8 cellular contexts compared by ENCODE assay signal in genomic region chr9:92138157-92138959, GRCh38. TPM values are rescaled to one million over a fixed set of nuclear protein-coding genes. Genes with fewer than 3 reads are reported as not detected.
DNase-seq lines count a peak whose midpoint lies in the region; ATAC-seq and TF ChIP-seq lines count a peak whose summit lies in the region.

No MANE protein-coding gene starts in this region.

- peak; percentile 21 to 74 for DNase-seq in NCI-H526 (lab: John Stamatoyannopoulos, UW)
- DNase-seq in NCI-H526 treated with DMSO at 0.1 percent for 48 hours (lab: John Stamatoyannopoulos, UW): no peak
- DNase-seq in NCI-H1092 (lab: John Stamatoyannopoulos, UW): peak; percentile 33
- DNase-seq in activated CD4-positive, alpha-beta T cell treated with anti-CD3 and anti-CD28 coated beads for 24 hours (ENCODE audit: low read depth in 2 of 2): peak; percentile 55 to 72
- peak; percentile 62 for DNase-seq in central memory CD4-positive, alpha-beta T cell
- peak; percentile 58 to 95 for DNase-seq in left lung
- DNase-seq in stimulated activated CD4-positive, alpha-beta T cell treated with anti-CD3 and anti-CD28 coated beads, TNF-alpha, amount 100 ng/mL, for 1 hour (ENCODE audit: low read depth in 3 of 3, low spot score in 1 of 3): peak; percentile 20 to 71 (median 47)

- H3K27me3 ChIP-seq in left lung: peaks cover 8 to 43% of the 10 kb centered on the region in 2 donors

- H3K36me3 ChIP-seq in left lung: no peaks in the 10 kb centered on the region

- peak; percentile 53 for ATAC-seq in left lung
- ATAC-seq in HG03095 (IDR thresholded peaks at IDR 0.05; ENCODE audit: unreplicated experiment): no peak

- H3K4me1 ChIP-seq in left lung: peaks cover 8 to 23% of the 10 kb centered on the region in 2 donors

- H3K27ac ChIP-seq in left lung: no peak overlapping the region

- H3K9me3 ChIP-seq in left lung: no peaks in the 10 kb centered on the region

- H3K4me3 ChIP-seq in left lung: no peak overlapping the region

- intact Hi-C loops in left lung (cut with DNase I): loop anchor here in 1 of 2 donors (5.0 to 10.0 kb wide), 2 partner anchors 99 to 506 kb away; no protein-coding TSS in a partner anchor

- TF ChIP-seq CTCF in left lung (IDR thresholded peaks at IDR 0.05): peak; percentile 86 to 88

RNA-seq across cellular contexts. Expression of gene SPTLC1, which starts 23.1 kb away (rescaled TPM):
- 10 to 100 TPM; 68.0 to 73.8 TPM for total RNA-seq in left lung
